Comparison of ENCODE assay signal across 16 cellular contexts in the genomic region with DNA sequence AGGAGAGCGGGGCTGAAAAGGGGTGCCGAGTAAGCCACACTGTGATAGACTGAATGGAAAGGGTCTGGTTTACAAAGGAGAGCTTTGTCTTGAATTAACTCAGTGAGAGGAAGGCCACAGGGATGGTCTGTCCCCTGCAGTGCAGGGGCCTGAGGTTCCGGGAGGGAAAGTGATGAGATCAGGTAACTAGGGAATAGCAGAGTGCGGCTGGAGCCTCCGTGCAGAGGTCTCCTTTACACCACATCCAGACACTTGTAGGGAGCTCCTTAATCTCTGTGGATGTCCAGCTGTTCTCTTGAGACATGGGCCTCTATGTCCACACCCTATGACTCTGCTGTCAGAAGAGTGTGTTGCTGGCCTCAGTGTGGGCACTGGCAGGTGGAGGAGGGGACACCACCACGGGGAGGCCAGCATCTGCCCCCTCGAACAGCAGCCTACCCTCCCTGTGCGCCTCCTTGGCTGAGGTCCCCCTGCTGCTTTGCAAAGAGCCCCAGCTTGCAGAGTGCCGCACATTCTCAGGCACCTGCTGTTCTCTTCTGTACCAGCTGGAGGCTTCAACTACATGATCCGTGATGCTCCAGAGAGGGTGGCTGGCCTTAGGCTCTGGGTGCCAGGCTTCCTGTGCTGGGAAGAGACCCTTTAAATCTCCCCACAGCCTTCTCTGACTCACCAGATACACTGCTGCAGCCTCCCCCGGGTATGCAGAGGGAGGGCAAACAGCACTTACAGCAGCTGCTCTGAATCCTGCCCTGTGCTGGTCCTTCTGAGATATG. TPM values are rescaled to one million over a fixed set of nuclear protein-coding genes. Genes with fewer than 3 reads are reported as not detected.
DNase-seq lines count a peak whose midpoint lies in the region; ATAC-seq and TF ChIP-seq lines count a peak whose summit lies in the region.
"Had no signal": no experiment of that assay in that cellular context is flagged by ENCODE, and none has a peak within 500 bp of the region (broad histone marks: within the 10 kb centered on the region; RNA-seq: fewer than 3 reads in every experiment).

No MANE protein-coding gene starts in this region.

- H3K4me1 ChIP-seq in neuronal stem cell (ENCODE audit: control insufficient read depth in 2 of 2, insufficient read depth in 1 of 2, low read depth in 1 of 2, low read length in 2 of 2) (peaks cover 9 to 21% of the 10 kb centered on the region in 2 donors), transverse colon (no peaks in the 10 kb centered on the region), uterus (no peaks in the 10 kb centered on the region)
- H3K4me1 ChIP-seq: SJSA1 had no signal

- no peak for ATAC-seq in HG03135 (IDR thresholded peaks at IDR 0.05; ENCODE audit: unreplicated experiment)
- ATAC-seq: natural killer cell had no signal

- TF ChIP-seq POLR2A in transverse colon (IDR thresholded peaks at IDR 0.05) (no peak), uterus (IDR thresholded peaks at IDR 0.05) (no peak)

- H3K27me3 ChIP-seq in neuronal stem cell (ENCODE audit: control insufficient read depth in 3 of 3, insufficient read depth in 3 of 3, low read depth in 1 of 3, low read length in 3 of 3) (peaks cover 0 to 8% (median 4%) of the 10 kb centered on the region in 3 experiments), transverse colon (no peaks in the 10 kb centered on the region), uterus (no peaks in the 10 kb centered on the region)
- H3K27me3 ChIP-seq: SJSA1 had no signal

- peak overlapping the region; percentile 7 for H2BK12ac ChIP-seq in neuronal stem cell (ENCODE audit: low read length)

- H4K8ac ChIP-seq in neuronal stem cell (ENCODE audit: low read depth, low read length) = no peak overlapping the region

- peak overlapping the region; percentile 59 for H2BK5ac ChIP-seq in neuronal stem cell (ENCODE audit: low read length)

- DNase-seq in NCI-H1694 (lab: John Stamatoyannopoulos, UW) (peak; percentile 2), NCI-H1694 treated with DMSO at 0.1 percent for 48 hours (lab: John Stamatoyannopoulos, UW) (no peak), choroid plexus epithelial cell (ENCODE audit: low read depth) (peak; percentile 13), neuronal stem cell (ENCODE audit: low spot score) (peak; percentile 68), transverse colon (no peak), uterus (no peak)
- DNase-seq: 8988T; activated CD4-positive, CD25-positive, alpha-beta regulatory T cell; GOT3; left cardiac atrium; natural killer cell; NCI-H1436 treated with DMSO at 0.1 percent for 48 hours; NCI-H774 had no signal

- H3K79me1 ChIP-seq in neuronal stem cell (ENCODE audit: low read depth, low read length) = no peaks in the 10 kb centered on the region

- no peak overlapping the region for H3K23ac ChIP-seq in neuronal stem cell (ENCODE audit: low read depth, low read length, poor library complexity)

- TF ChIP-seq CTCF in choroid plexus epithelial cell (conservative IDR thresholded peaks at IDR 0.05; ENCODE audit: low read depth, low read length) (peak; percentile 2), transverse colon (IDR thresholded peaks at IDR 0.05) (no peak), uterus (IDR thresholded peaks at IDR 0.05) (no peak)

- whole genome bisulfite sequencing in neuronal stem cell (ENCODE audit: extremely low coverage in 2 of 2, insufficient read length in 2 of 2, insufficient replicate concordance in 1 of 2), 2 donors = no CpG with 5 or more reads among the region's 11 CpGs
- 83 to 90% methylated on average over 2 to 11 of the region's 11 CpGs for WGBS in transverse colon (ENCODE audit: low coverage in 1 of 2), 2 donors

- TF ChIP-seq EP300 in transverse colon (IDR thresholded peaks at IDR 0.05; ENCODE audit: low read depth) = no peak

- no peak overlapping the region for H2BK120ac ChIP-seq in neuronal stem cell (ENCODE audit: low read depth, low read length)

- peak overlapping the region; percentile 47 for H2AFZ ChIP-seq in neuronal stem cell (ENCODE audit: low read length)

- peaks cover 74% of the 10 kb centered on the region for H3K36me3 ChIP-seq in KOPT-K1 (ENCODE audit: insufficient read depth, low read length)
- H3K36me3 ChIP-seq in neuronal stem cell (replicated peaks in 1 of 2; ENCODE audit: control insufficient read depth in 2 of 2, insufficient read depth in 2 of 2, low read length in 2 of 2) = peaks cover 0 to 4% of the 10 kb centered on the region in 2 donors
- H3K36me3 ChIP-seq in transverse colon = peaks cover 0 to 14% (median 0%) of the 10 kb centered on the region in 4 donors
- no peaks in the 10 kb centered on the region for H3K36me3 ChIP-seq in uterus

- in situ Hi-C loops in transverse colon (cut with MboI; ENCODE audit: low pct_ligation_motif_present in 1 of 4, low pct_unique_long_range_greater_than_20kb in 1 of 4, low sequenced_read_pairs in 3 of 4) = no loop called here

- peak overlapping the region; percentile 9 for H2AK5ac ChIP-seq in neuronal stem cell (ENCODE audit: low read depth, low read length)

- no peak overlapping the region for H2BK15ac ChIP-seq in neuronal stem cell (ENCODE audit: low read length)

- H3K9ac ChIP-seq in neuronal stem cell (ENCODE audit: low read depth, low read length, poor library complexity) = no peak overlapping the region

- H3K27ac ChIP-seq in KOPT-K1 (ENCODE audit: low read depth, low read length, poor library complexity, severe bottlenecking) (peak overlapping the region; percentile 35), neuronal stem cell (replicated peaks; ENCODE audit: low read length) (peak overlapping the region; percentile 85), transverse colon (no peak overlapping the region), uterus (no peak overlapping the region)
- H3K27ac ChIP-seq: SJSA1 had no signal

- peak overlapping the region; percentile 90 for H3K18ac ChIP-seq in neuronal stem cell (ENCODE audit: low read length)

- intact Hi-C loops in transverse colon (cut with DNase I; ENCODE audit: low total_unique reads) = no loop called here
- intact Hi-C loops in uterus (cut with DNase I; ENCODE audit: low total_unique reads) = no loop called here

- H3K4me3 ChIP-seq in choroid plexus epithelial cell (ENCODE audit: low read depth, low read length) = no peak overlapping the region
- no peak overlapping the region for H3K4me3 ChIP-seq in neuronal stem cell (ENCODE audit: low read length in 2 of 2)
- H3K4me3 ChIP-seq in transverse colon = no peak overlapping the region
- H3K4me3 ChIP-seq in uterus = no peak overlapping the region
- H3K4me3 ChIP-seq: SJSA1 had no signal

- no peak overlapping the region for H3K14ac ChIP-seq in neuronal stem cell (ENCODE audit: low read length)

- no peak overlapping the region for H4K91ac ChIP-seq in neuronal stem cell (ENCODE audit: low read depth, low read length, poor library complexity)

- H3K4me2 ChIP-seq in neuronal stem cell (ENCODE audit: insufficient read depth, low read length, poor library complexity, severe bottlenecking) = peak overlapping the region; percentile 47

- H3K4ac ChIP-seq in neuronal stem cell (ENCODE audit: low read length) = no peak overlapping the region

- H3K9me3 ChIP-seq in KOPT-K1 (ENCODE audit: insufficient read depth, low read length, poor library complexity, severe bottlenecking) (no peaks in the 10 kb centered on the region), neuronal stem cell (replicated peaks in 1 of 2; ENCODE audit: control insufficient read depth in 2 of 2, insufficient read depth in 1 of 2, low read depth in 1 of 2, low read length in 2 of 2) (peaks cover 0 to 2% of the 10 kb centered on the region in 2 donors), transverse colon (no peaks in the 10 kb centered on the region), uterus (no peaks in the 10 kb centered on the region)
- H3K9me3 ChIP-seq: SJSA1 had no signal

RNA-seq across cellular contexts. Expression of a gene that starts 25.9 kb away (rescaled TPM):
- polyA plus RNA-seq in neuronal stem cell (2013, experiment 1 of 2) = 10.9 TPM
- 11.0 TPM for polyA plus RNA-seq in neuronal stem cell (2013, experiment 2 of 2)
- 10 to 100 TPM; 44.5 to 97.3 (median 74.2) TPM for total RNA-seq in transverse colon
- total RNA-seq in uterus = 100 to 1,000 TPM in 1 of 4 donors, 10 to 100 TPM in 3; 12.0 to 110 (median 38.5) TPM

RNA-seq across cellular contexts. Expression of a gene that starts 29.1 kb away (rescaled TPM):
- 117 TPM for polyA plus RNA-seq in neuronal stem cell (2013, experiment 1 of 2)
- 116 TPM for polyA plus RNA-seq in neuronal stem cell (2013, experiment 2 of 2)
- total RNA-seq in transverse colon (1 to 10 TPM; 3.2 to 5.9 (median 4.7) TPM), uterus (10 to 100 TPM in 1 of 4 donors, 1 to 10 TPM in 1, under 1 TPM in 1, not detected in 1; 0.26 to 28.6 (median 4.8) TPM)

Comparison
In these comparisons a context has a peak if more than half of its experiments do, and no peak if none do; other contexts are left out.
1. DNase-seq: peak in NCI-H1694 (single experiment), choroid plexus epithelial cell (single experiment) and neuronal stem cell (single experiment); none in NCI-H1694 treated with DMSO at 0.1 percent for 48 hours (single experiment), transverse colon (single experiment) and uterus (0 of 2).
2. H3K27ac ChIP-seq: peak in KOPT-K1 (single experiment) and neuronal stem cell (single experiment); none in transverse colon (0 of 4) and uterus (0 of 2).